ENCODE assay signal across 8 cellular contexts in the genomic region with DNA sequence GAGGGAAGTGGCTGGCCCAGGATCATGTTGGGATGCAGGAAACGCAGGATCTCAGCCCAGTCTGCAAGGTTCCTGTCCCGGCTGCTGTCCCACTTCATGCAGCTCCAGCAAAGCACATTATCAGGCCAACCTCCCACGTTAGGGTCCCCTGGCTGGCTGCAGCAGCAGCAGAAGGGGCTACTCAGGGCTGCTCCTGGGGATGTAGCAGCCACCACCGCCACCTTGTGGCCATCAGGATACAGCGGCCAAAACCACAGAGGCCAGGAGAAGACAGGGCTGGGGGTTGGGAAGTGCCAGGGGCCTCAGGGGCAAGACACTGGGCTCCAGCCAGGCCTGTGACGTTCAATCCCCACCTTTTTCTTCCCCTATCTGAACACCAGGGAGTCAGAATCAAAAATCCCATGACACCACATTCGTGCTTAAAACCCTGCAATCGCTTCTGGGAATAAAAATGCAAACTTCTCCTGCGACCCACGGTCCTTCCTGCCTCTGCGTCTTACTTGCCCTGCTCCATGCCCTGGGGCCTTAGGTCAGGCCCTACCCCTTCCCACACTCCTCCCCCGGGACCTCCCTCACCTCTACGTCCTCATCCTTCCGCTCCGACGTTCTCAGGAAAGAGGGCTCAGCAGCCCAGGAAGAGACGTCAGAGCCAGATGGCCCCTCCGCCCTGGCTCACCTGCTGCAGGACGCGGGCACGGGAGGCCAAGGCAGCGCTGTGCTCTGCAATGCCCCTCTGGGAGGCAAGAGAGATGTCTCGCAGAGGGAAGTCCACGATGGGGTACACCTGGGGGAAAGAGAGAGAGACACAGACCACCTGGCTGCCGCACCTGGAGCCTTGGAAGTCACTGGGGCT. TPM values are rescaled to one million over a fixed set of nuclear protein-coding genes. Genes with fewer than 3 reads are reported as not detected.
A peak's percentile ranks its signal among the peaks of the same experiment; 100 is the strongest.
DNase-seq lines count a peak whose midpoint lies in the region; ATAC-seq and TF ChIP-seq lines count a peak whose summit lies in the region.

No MANE protein-coding gene starts in this region.

- 0 out of 2 replicates have a peak, but pooled peaks cover 5% of the 10 kb centered on the region for H3K27me3 ChIP-seq in HUES6 (ENCODE audit: control insufficient read depth, insufficient read depth, low read length)
- no peaks in the 10 kb centered on the region for H3K27me3 ChIP-seq in brain microvascular endothelial cell (replicated peaks)
- H3K27me3 ChIP-seq in smooth muscle cell (ENCODE audit: low read depth) = no peaks in the 10 kb centered on the region

- H3K9ac ChIP-seq in HUES6 (ENCODE audit: low read length) (no peak overlapping the region), smooth muscle cell (ENCODE audit: low read depth) (no peak overlapping the region)

- H3K36me3 ChIP-seq in HUES6 (ENCODE audit: control insufficient read depth, insufficient read depth, low read length) (no peaks in the 10 kb centered on the region), brain microvascular endothelial cell (replicated peaks) (no peaks in the 10 kb centered on the region), smooth muscle cell (ENCODE audit: low read depth) (no peaks in the 10 kb centered on the region)

- H3K4me1 ChIP-seq in HUES6 (ENCODE audit: control insufficient read depth, insufficient read depth, low read length) (peaks cover 13% of the 10 kb centered on the region), smooth muscle cell (ENCODE audit: low read depth) (peaks cover 5% of the 10 kb centered on the region)

- WGBS in smooth muscle cell (ENCODE audit: low lambda C conversion rate) = 52% methylated on average over 25 of the region's 25 CpGs

- peak; percentile 13 for DNase-seq in NCI-H2081 (lab: John Stamatoyannopoulos, UW)
- no peak for DNase-seq in NCI-H2081 treated with DMSO at 0.1 percent for 48 hours (lab: John Stamatoyannopoulos, UW)
- DNase-seq in SK-N-DZ (ENCODE audit: low spot score) = peak; percentile 92
- DNase-seq in brain microvascular endothelial cell = peak; percentile 65
- DNase-seq in iPS-NIHi11 (ENCODE audit: low spot score) = peak; percentile 94
- peak; percentile 32 for DNase-seq in smooth muscle cell (lab: John Stamatoyannopoulos, UW; ENCODE audit: unreplicated experiment)

- H4K20me1 ChIP-seq in smooth muscle cell (ENCODE audit: low read depth) = no peaks in the 10 kb centered on the region

- ATAC-seq in GM21619 (IDR thresholded peaks at IDR 0.05; ENCODE audit: unreplicated experiment) = peak; percentile 95

- peak; percentile 97 for TF ChIP-seq CTCF in brain microvascular endothelial cell (IDR thresholded peaks at IDR 0.05; ENCODE audit: low read depth, low read length, missing control alignments)
- TF ChIP-seq CTCF in smooth muscle cell (IDR thresholded peaks at IDR 0.05; ENCODE audit: borderline replicate concordance, insufficient read depth, poor library complexity, severe bottlenecking) = peak; percentile 93

- no peaks in the 10 kb centered on the region for H3K79me2 ChIP-seq in smooth muscle cell (ENCODE audit: low read depth)

- H3K27ac ChIP-seq in HUES6 (ENCODE audit: low read depth, low read length) = no peak overlapping the region
- no peak overlapping the region for H3K27ac ChIP-seq in brain microvascular endothelial cell
- H3K27ac ChIP-seq in smooth muscle cell (ENCODE audit: low read depth) = peak overlapping the region; percentile 93

- no peaks in the 10 kb centered on the region for H3F3A ChIP-seq in smooth muscle cell (ENCODE audit: low read depth)

- peak overlapping the region; percentile 35 for H3K4me2 ChIP-seq in smooth muscle cell

- peak overlapping the region; percentile 10; the same call in 1 of the 2 replicates for H3K4me3 ChIP-seq in HUES6 (ENCODE audit: low read depth, low read length)
- no peak overlapping the region for H3K4me3 ChIP-seq in brain microvascular endothelial cell (ENCODE audit: low read depth, low read length)
- H3K4me3 ChIP-seq in smooth muscle cell = no peak overlapping the region

- H2AFZ ChIP-seq in smooth muscle cell (ENCODE audit: low read depth) = peak overlapping the region; percentile 6

- in situ Hi-C loops in brain microvascular endothelial cell (cut with HindIII; ENCODE audit: low pct_ligation_motif_present, low sequenced_read_pairs) = no loop called here

- H3K9me3 ChIP-seq in HUES6 (ENCODE audit: control insufficient read depth, insufficient read depth, low read depth, low read length) = peaks cover 13% of the 10 kb centered on the region
- H3K9me3 ChIP-seq in smooth muscle cell (replicated peaks; ENCODE audit: low read depth) = no peaks in the 10 kb centered on the region

RNA-seq across cellular contexts. Expression of a gene that starts 21.5 kb away (rescaled TPM):
- polyA plus RNA-seq in SK-N-DZ (2014; cell fraction: cytosol; rRNA removed) = 2.2 TPM in 2 replicates
- 7.4 and 9.9 TPM in 2 replicates for polyA plus RNA-seq in SK-N-DZ (2014; cell fraction: nucleus; rRNA removed)
- 0.09 TPM in 1 of 2 replicates, not detected in the other for total RNA-seq in smooth muscle cell
- not detected in 2 replicates for polyA plus RNA-seq in smooth muscle cell
